In genomic region chr7:105896407-105896842, GRCh38 we compare ENCODE assay signal across 15 cellular contexts. TPM values are rescaled to one million over a fixed set of nuclear protein-coding genes. Genes with fewer than 3 reads are reported as not detected.
A peak's percentile ranks its signal among the peaks of the same experiment; 100 is the strongest.
DNase-seq lines count a peak whose midpoint lies in the region; ATAC-seq and TF ChIP-seq lines count a peak whose summit lies in the region.
"Had no signal": no experiment of that assay in that cellular context is flagged by ENCODE, and none has a peak within 500 bp of the region (broad histone marks: within the 10 kb centered on the region; RNA-seq: fewer than 3 reads in every experiment).

No MANE protein-coding gene starts in this region.

- H3K9me3 Mint-ChIP-seq in activated naive CD4-positive, alpha-beta T cell treated with anti-CD3 and anti-CD28 coated beads for 36 hours, result no peaks in the 10 kb centered on the region
- H3K9me3 Mint-ChIP-seq: activated naive CD8-positive, alpha-beta T cell treated with anti-CD3 and anti-CD28 coated beads, Interleukin-2, amount 50 U/mL, for 24 hours; dendritic cell treated with granulocyte-macrophage colony-stimulating factor and Interleukin-4, amounts not matched to agents 40 ng/mL and 50 ng/mL, for 4 days; H9; nephron had no signal

- no peaks in the 10 kb centered on the region for H3K27me3 Mint-ChIP-seq in activated naive CD4-positive, alpha-beta T cell treated with anti-CD3 and anti-CD28 coated beads for 36 hours (ENCODE audit: low read depth)

- H3K27ac ChIP-seq in PC-3 (ENCODE audit: low read length), result no peak overlapping the region
- H3K27ac ChIP-seq: suprapubic skin had no signal

- H3K4me2 ChIP-seq in PC-3 (ENCODE audit: low read length), result no peak overlapping the region

- H3K9ac ChIP-seq in PC-3 (ENCODE audit: low read length), result no peak overlapping the region

- POLR2A ChIA-PET in PC-3 (lab: Charles Lee; ENCODE audit: unreplicated experiment), result interaction anchor here (0.6 kb wide), 5 partner anchors 10 to 670 kb away, joined by 3 to 10 read pairs (median 7); no protein-coding TSS in a partner anchor

- peaks cover 5% of the 10 kb centered on the region for H3K4me1 Mint-ChIP-seq in activated naive CD4-positive, alpha-beta T cell treated with anti-CD3 and anti-CD28 coated beads for 36 hours (ENCODE audit: low read depth)

- H3K79me2 ChIP-seq in PC-3 (ENCODE audit: low read length), result no peaks in the 10 kb centered on the region

- CTCF ChIA-PET in PC-3 (lab: Charles Lee), result interaction anchor here (0.6 to 1.5 kb wide), 9 partner anchors 19 to 216 kb away, joined by 3 to 11 read pairs (median 6); partner anchors contain the start of gene SYPL1
- CTCF ChIA-PET in activated naive CD4-positive, alpha-beta T cell treated with anti-CD3 and anti-CD28 coated beads for 36 hours (lab: Charles Lee), result interaction anchor here (1.1 to 1.5 kb wide), 3 partner anchors 18 to 240 kb away, joined by 3 to 5 read pairs (median 4); no protein-coding TSS in a partner anchor

- no peaks in the 10 kb centered on the region for H3K27me3 ChIP-seq in PC-3 (ENCODE audit: low read length)
- H3K27me3 ChIP-seq: sigmoid colon, suprapubic skin had no signal

- H4K20me1 ChIP-seq in PC-3 (ENCODE audit: low read length), result no peaks in the 10 kb centered on the region

- intact Hi-C loops in PC-3 (cut with micrococcal nuclease), result loop anchor here (1.0 kb wide), 1 partner anchor 20 kb away; the partner anchor contains the start of gene ATXN7L1
- intact Hi-C loops in mucosa of descending colon (cut with DNase I, micrococcal nuclease), result no loop called here
- intact Hi-C loops in activated naive CD4-positive, alpha-beta T cell treated with anti-CD3 and anti-CD28 coated beads for 36 hours (cut with micrococcal nuclease), result no loop called here

- no TSS peak for BruUV-seq in PC-3 (replicated peaks; lab: Mats Ljungman, UMichigan)

- H3K4me1 ChIP-seq in PC-3 (ENCODE audit: insufficient read depth, low read length) (0 out of 2 replicates have a peak, but pooled peaks cover 4% of the 10 kb centered on the region), mucosa of descending colon (ENCODE audit: low read depth) (peaks cover 12% of the 10 kb centered on the region)
- H3K4me1 ChIP-seq: suprapubic skin had no signal

- H3K36me3 ChIP-seq in PC-3 (ENCODE audit: low read depth, low read length) (no peaks in the 10 kb centered on the region), mucosa of descending colon (ENCODE audit: low read depth) (no peaks in the 10 kb centered on the region)
- H3K36me3 ChIP-seq: sigmoid colon, suprapubic skin had no signal

- no peak overlapping the region for H3K4me3 ChIP-seq in PC-3 (ENCODE audit: low read length)
- H3K4me3 ChIP-seq in mucosa of descending colon, result no peak overlapping the region
- H3K4me3 ChIP-seq: GM12878, sigmoid colon, suprapubic skin had no signal

- H3K27ac Mint-ChIP-seq in activated naive CD4-positive, alpha-beta T cell treated with anti-CD3 and anti-CD28 coated beads for 36 hours, result no peak overlapping the region
- H3K27ac Mint-ChIP-seq: activated naive CD8-positive, alpha-beta T cell treated with anti-CD3 and anti-CD28 coated beads, Interleukin-2, amount 50 U/mL, for 24 hours; dendritic cell treated with granulocyte-macrophage colony-stimulating factor and Interleukin-4, amounts not matched to agents 40 ng/mL and 50 ng/mL, for 4 days; H9; nephron had no signal

- no peak overlapping the region for H3K4me3 Mint-ChIP-seq in activated naive CD4-positive, alpha-beta T cell treated with anti-CD3 and anti-CD28 coated beads for 36 hours
- H3K4me3 Mint-ChIP-seq: activated naive CD8-positive, alpha-beta T cell treated with anti-CD3 and anti-CD28 coated beads, Interleukin-2, amount 50 U/mL, for 24 hours; dendritic cell treated with granulocyte-macrophage colony-stimulating factor and Interleukin-4, amounts not matched to agents 40 ng/mL and 50 ng/mL, for 4 days; H9; nephron had no signal

- H3K9me2 ChIP-seq in PC-3 (replicated peaks; ENCODE audit: low read length), result no peaks in the 10 kb centered on the region

- H3K9me3 ChIP-seq in PC-3 (ENCODE audit: low read length) (no peaks in the 10 kb centered on the region), mucosa of descending colon (no peaks in the 10 kb centered on the region)
- H3K9me3 ChIP-seq: sigmoid colon, suprapubic skin had no signal

- peak; percentile 98 for ATAC-seq in PC-3
- peak; percentile 91 for ATAC-seq in mucosa of descending colon
- ATAC-seq in GM19467 (IDR thresholded peaks at IDR 0.05; ENCODE audit: unreplicated experiment), result no peak
- ATAC-seq: activated naive CD8-positive, alpha-beta T cell treated with anti-CD3 and anti-CD28 coated beads, Interleukin-2, amount 50 U/mL, for 24 hours; GM12878 had no signal

- H2AFZ ChIP-seq in PC-3 (ENCODE audit: low read length), result no peak overlapping the region

- DNase-seq in EH (ENCODE audit: low read depth) (peak; percentile 24), NCI-H2029 treated with DMSO at 0.1 percent for 48 hours (lab: John Stamatoyannopoulos, UW) (peak; percentile 98), PC-3 (peak; percentile 38), mucosa of descending colon (peak; percentile 41 to 82 (median 62))
- no peak for DNase-seq in activated CD8-positive, alpha-beta memory T cell treated with anti-CD3 and anti-CD28 coated beads, Interleukin-2, amount 50 U/mL, for 4 hours
- no peak for DNase-seq in activated CD4-positive, CD25-positive, alpha-beta regulatory T cell treated with anti-CD3 and anti-CD28 coated beads, Interleukin-2, amount 50 U/mL, for 72 hours
- no peak for DNase-seq in activated naive CD4-positive, alpha-beta T cell treated with anti-CD3 and anti-CD28 coated beads for 36 hours
- DNase-seq: activated naive CD8-positive, alpha-beta T cell treated with anti-CD3 and anti-CD28 coated beads, Interleukin-2, amount 50 U/mL, for 24 hours; H9; sigmoid colon had no signal

- TF ChIP-seq CTCF in PC-3 (conservative IDR thresholded peaks at IDR 0.05; ENCODE audit: low read depth, low read length) (no peak), mucosa of descending colon (IDR thresholded peaks at IDR 0.05) (no peak)

- H3K36me3 Mint-ChIP-seq in activated naive CD4-positive, alpha-beta T cell treated with anti-CD3 and anti-CD28 coated beads for 36 hours (ENCODE audit: low read depth), result peaks cover 4% of the 10 kb centered on the region

- H3F3A ChIP-seq in PC-3 (ENCODE audit: low read length, unreplicated experiment), result no peaks in the 10 kb centered on the region

RNA-seq across cellular contexts. Expression of gene ATXN7L1, which starts 20.0 kb away (rescaled TPM):
- 6.2 and 16.0 TPM in 2 replicates for total RNA-seq in PC-3 (2014; rRNA removed)
- total RNA-seq in mucosa of descending colon, result 10 to 100 TPM; 19.7 to 29.5 (median 26.0) TPM
- 1 to 10 TPM; 8.8 to 9.2 TPM for total RNA-seq in activated naive CD4-positive, alpha-beta T cell treated with anti-CD3 and anti-CD28 coated beads for 36 hours

Comparison
In these comparisons a context has a peak if more than half of its experiments do, and no peak if none do; other contexts are left out.
1. DNase-seq: peak in EH (single experiment), NCI-H2029 treated with DMSO at 0.1 percent for 48 hours (single experiment), PC-3 (single experiment) and mucosa of descending colon (3 of 3); none in activated CD8-positive, alpha-beta memory T cell treated with anti-CD3 and anti-CD28 coated beads, Interleukin-2, amount 50 U/mL, for 4 hours (single experiment), activated CD4-positive, CD25-positive, alpha-beta regulatory T cell treated with anti-CD3 and anti-CD28 coated beads, Interleukin-2, amount 50 U/mL, for 72 hours (single experiment) and activated naive CD4-positive, alpha-beta T cell treated with anti-CD3 and anti-CD28 coated beads for 36 hours (single experiment).